21 cellular contexts compared by ENCODE assay signal in genomic region chr17:39746145-39746461, GRCh38. TPM values are rescaled to one million over a fixed set of nuclear protein-coding genes. Genes with fewer than 3 reads are reported as not detected.
"Had no signal": no experiment of that assay in that cellular context is flagged by ENCODE, and none has a peak within 500 bp of the region (broad histone marks: within the 10 kb centered on the region; RNA-seq: fewer than 3 reads in every experiment).

No MANE protein-coding gene starts in this region.

- H3K36me3 ChIP-seq: gastroesophageal sphincter, heart right ventricle, left ventricle myocardium inferior, neutrophil, prostate gland, right atrium auricular region, thoracic aorta, tibial nerve had no signal

- H3K4me3 ChIP-seq: coronary artery, gastroesophageal sphincter, heart right ventricle, left ventricle myocardium inferior, lung, prostate gland, right atrium auricular region, thoracic aorta, tibial nerve, upper lobe of left lung had no signal

- H3K4me1 ChIP-seq: gastroesophageal sphincter, prostate gland, tibial nerve had no signal

- ATAC-seq: foreskin keratinocyte, gastroesophageal sphincter, heart right ventricle, natural killer cell had no signal

- DNase-seq: foreskin keratinocyte; heart right ventricle; hippocampal formation; left colon; left ventricle myocardium inferior; natural killer cell; stimulated activated CD4-positive, alpha-beta T cell treated with anti-CD3 and anti-CD28 coated beads, Interleukin-4, amount 100 ng/mL, for 4 hours had no signal

- H3K9me3 ChIP-seq: gastroesophageal sphincter, heart right ventricle, left ventricle myocardium inferior, neutrophil, prostate gland, right atrium auricular region, thoracic aorta, tibial nerve, upper lobe of left lung had no signal

- H3K27ac ChIP-seq: coronary artery, foreskin keratinocyte, gastroesophageal sphincter, heart right ventricle, left ventricle myocardium inferior, neutrophil, parathyroid adenoma, prostate gland, right atrium auricular region, thoracic aorta, tibial nerve, upper lobe of left lung had no signal

- H3K27me3 ChIP-seq: foreskin keratinocyte, right atrium auricular region, upper lobe of left lung had no signal

RNA-seq across cellular contexts. Expression of gene GRB7, which starts 8.4 kb away (rescaled TPM):
- total RNA-seq: dermis microvascular lymphatic vessel endothelial cell, mononuclear cell, skeletal muscle tissue had no signal
- polyA plus RNA-seq: neural cell had no signal
